18 cellular contexts compared by ENCODE assay signal in the genomic region with DNA sequence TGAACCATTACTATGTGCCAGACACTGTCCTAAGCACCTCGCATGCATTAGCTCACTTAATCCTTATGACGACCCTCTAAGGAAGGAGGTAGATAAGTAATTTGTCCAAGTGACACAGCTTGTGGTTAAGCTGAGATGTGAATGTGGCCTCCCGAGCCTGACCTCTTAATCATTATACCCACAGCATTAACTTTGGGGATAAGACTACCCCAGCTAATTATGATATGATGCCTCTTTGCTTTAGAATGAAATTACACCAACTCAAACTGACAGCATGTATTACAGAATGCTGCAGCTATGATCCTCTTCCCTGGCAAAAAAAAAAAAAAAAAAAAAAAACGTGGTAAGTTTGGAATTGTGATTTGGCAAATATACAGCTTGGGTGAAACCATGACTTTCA. TPM values are rescaled to one million over a fixed set of nuclear protein-coding genes. Genes with fewer than 3 reads are reported as not detected.
A peak's percentile ranks its signal among the peaks of the same experiment; 100 is the strongest.
DNase-seq lines count a peak whose midpoint lies in the region; ATAC-seq and TF ChIP-seq lines count a peak whose summit lies in the region.
"Had no signal": no experiment of that assay in that cellular context is flagged by ENCODE, and none has a peak within 500 bp of the region (broad histone marks: within the 10 kb centered on the region; RNA-seq: fewer than 3 reads in every experiment).

No MANE protein-coding gene starts in this region.

- peak; percentile 65 for DNase-seq in HFFc6
- peak; percentile 71 to 89 for DNase-seq in SW 1271 (lab: John Stamatoyannopoulos, UW)
- DNase-seq in fibroblast of villous mesenchyme (ENCODE audit: low read depth), result peak; percentile 58
- DNase-seq in uterus, result no peak
- no peak for DNase-seq in HEK293T (ENCODE audit: extremely low spot score)
- no peak for DNase-seq in NCI-H2029 treated with DMSO at 0.1 percent for 48 hours (lab: John Stamatoyannopoulos, UW)
- DNase-seq: activated naive CD4-positive, alpha-beta T cell treated with anti-CD3 and anti-CD28 coated beads for 36 hours; CD4-positive, alpha-beta memory T cell; effector CD8-positive, alpha-beta T cell; NCI-H1930; NCI-H526 treated with DMSO at 0.1 percent for 48 hours; pancreas; Peyer's patch; stimulated activated naive CD8-positive, alpha-beta T cell treated with anti-CD3 and anti-CD28 coated beads, Interleukin-15, amount 100 ng/mL, for 72 hours had no signal

- H3K4me1 Mint-ChIP-seq in HFFc6 (ENCODE audit: low read depth), result peaks cover 72% of the 10 kb centered on the region
- H3K4me1 Mint-ChIP-seq: CD4-positive, alpha-beta memory T cell; stimulated activated naive CD8-positive, alpha-beta T cell treated with anti-CD3 and anti-CD28 coated beads, Interleukin-15, amount 100 ng/mL, for 72 hours had no signal

- POLR2A ChIA-PET in HEK293T (lab: Yijun Ruan, JAX), result no interaction called here

- TF ChIP-seq CTCF in HFFc6 (IDR thresholded peaks at IDR 0.05) (no peak), fibroblast of villous mesenchyme (IDR thresholded peaks at IDR 0.05; ENCODE audit: insufficient read depth, low read depth, low read length) (no peak), uterus (IDR thresholded peaks at IDR 0.05) (no peak)

- H3K27ac Mint-ChIP-seq in HFFc6, result peak overlapping the region; percentile 83
- H3K27ac Mint-ChIP-seq: activated naive CD4-positive, alpha-beta T cell treated with anti-CD3 and anti-CD28 coated beads for 36 hours; brain; CD4-positive, alpha-beta memory T cell; stimulated activated naive CD8-positive, alpha-beta T cell treated with anti-CD3 and anti-CD28 coated beads, Interleukin-15, amount 100 ng/mL, for 72 hours had no signal

- no peak for TF ChIP-seq POLR2A in uterus (IDR thresholded peaks at IDR 0.05)

- no peaks in the 10 kb centered on the region for H3K27me3 Mint-ChIP-seq in HFFc6 (ENCODE audit: insufficient read depth)
- H3K27me3 Mint-ChIP-seq: brain; stimulated activated naive CD8-positive, alpha-beta T cell treated with anti-CD3 and anti-CD28 coated beads, Interleukin-15, amount 100 ng/mL, for 72 hours had no signal

- peaks cover 0 to 5% of the 10 kb centered on the region in 2 donors for H3K4me1 ChIP-seq in uterus
- H3K4me1 ChIP-seq: Peyer's patch had no signal

- H3K4me3 Mint-ChIP-seq in HFFc6, result peak overlapping the region; percentile 64
- H3K4me3 Mint-ChIP-seq: activated naive CD4-positive, alpha-beta T cell treated with anti-CD3 and anti-CD28 coated beads for 36 hours; brain; CD4-positive, alpha-beta memory T cell; stimulated activated naive CD8-positive, alpha-beta T cell treated with anti-CD3 and anti-CD28 coated beads, Interleukin-15, amount 100 ng/mL, for 72 hours had no signal

- CTCF ChIA-PET in HEK293T (lab: Yijun Ruan, JAX), result interaction anchor here (1.4 kb wide), 1 partner anchor 13 kb away, joined by 3 read pairs; no protein-coding TSS in a partner anchor

- H3K27me3 ChIP-seq in uterus, result no peaks in the 10 kb centered on the region
- H3K27me3 ChIP-seq: pancreas, Peyer's patch had no signal

- H3K9me3 ChIP-seq in uterus, result no peaks in the 10 kb centered on the region
- H3K9me3 ChIP-seq: pancreas, Peyer's patch had no signal

- H3K36me3 Mint-ChIP-seq in HFFc6 (ENCODE audit: low read depth), result peaks cover 10% of the 10 kb centered on the region
- H3K36me3 Mint-ChIP-seq: CD4-positive, alpha-beta memory T cell had no signal

- ATAC-seq in GM21786 (IDR thresholded peaks at IDR 0.05; ENCODE audit: unreplicated experiment), result no peak
- ATAC-seq: activated CD4-positive, CD25-positive, alpha-beta regulatory T cell treated with anti-CD3 and anti-CD28 coated beads, Interleukin-2, amount 50 U/mL, for 24 hours; stimulated activated naive CD8-positive, alpha-beta T cell treated with anti-CD3 and anti-CD28 coated beads, Interleukin-15, amount 100 ng/mL, for 72 hours had no signal

- peak overlapping the region; percentile 69 to 76 for H3K27ac ChIP-seq in uterus
- H3K27ac ChIP-seq: HL-60, pancreas, Peyer's patch had no signal

- no peaks in the 10 kb centered on the region for H3K36me3 ChIP-seq in uterus
- H3K36me3 ChIP-seq: pancreas, Peyer's patch had no signal

- H3K4me3 ChIP-seq in fibroblast of villous mesenchyme (ENCODE audit: low read depth, low read length), result no peak overlapping the region
- no peak overlapping the region for H3K4me3 ChIP-seq in uterus
- H3K4me3 ChIP-seq: pancreas, Peyer's patch had no signal

- intact Hi-C loops in uterus (cut with DNase I; ENCODE audit: low total_unique reads), result no loop called here

- no peaks in the 10 kb centered on the region for H3K9me3 Mint-ChIP-seq in HFFc6
- H3K9me3 Mint-ChIP-seq: activated naive CD4-positive, alpha-beta T cell treated with anti-CD3 and anti-CD28 coated beads for 36 hours; stimulated activated naive CD8-positive, alpha-beta T cell treated with anti-CD3 and anti-CD28 coated beads, Interleukin-15, amount 100 ng/mL, for 72 hours had no signal

TF ChIP-seq in HEK293T, 16 proteins besides CTCF, POLR2A, EP300 and RAD21:
- TF ChIP-seq ZNF384 (IDR thresholded peaks at IDR 0.05), result no peak
- TF ChIP-seq HDGF (IDR thresholded peaks at IDR 0.05; ENCODE audit: borderline replicate concordance), result no peak
- no peak for TF ChIP-seq FOXA1 (IDR thresholded peaks at IDR 0.05)
- no peak for TF ChIP-seq NFRKB (IDR thresholded peaks at IDR 0.05)
- no peak for TF ChIP-seq CTBP1 (IDR thresholded peaks at IDR 0.05; ENCODE audit: borderline replicate concordance)
- TF ChIP-seq LEF1 (IDR thresholded peaks at IDR 0.05; ENCODE audit: borderline replicate concordance), result no peak
- TF ChIP-seq SUZ12 (IDR thresholded peaks at IDR 0.05), result no peak
- TF ChIP-seq FOXK2 (IDR thresholded peaks at IDR 0.05), result no peak
- TF ChIP-seq TARDBP (IDR thresholded peaks at IDR 0.05), result no peak
- TF ChIP-seq BHLHE40 (IDR thresholded peaks at IDR 0.05; ENCODE audit: borderline replicate concordance), result no peak
TF ChIP-seq in HEK293T: peak in this region for 0.

RNA-seq across cellular contexts. Expression of a gene that starts 53.5 kb away (rescaled TPM):
- total RNA-seq in HFFc6 (2021; fragmentation: NEBNext Ultra II Directional; extraction: Animal tissue kit (Norgen Biotek cat#: 25700)), result 10 to 100 TPM; 32.4 to 45.5 (median 35.8) TPM
- total RNA-seq in fibroblast of villous mesenchyme (96.3 and 133 TPM in 2 replicates), uterus (100 to 1,000 TPM in 2 of 4 donors, 10 to 100 TPM in 2; 32.4 to 133 (median 92.1) TPM)

Comparison
In these comparisons a context has a peak if more than half of its experiments do, and no peak if none do; other contexts are left out.
1. DNase-seq: peak in HFFc6 (single experiment), SW 1271 (2 of 2) and fibroblast of villous mesenchyme (single experiment); none in uterus (0 of 2), HEK293T (single experiment) and NCI-H2029 treated with DMSO at 0.1 percent for 48 hours (single experiment).